In the genomic region with DNA sequence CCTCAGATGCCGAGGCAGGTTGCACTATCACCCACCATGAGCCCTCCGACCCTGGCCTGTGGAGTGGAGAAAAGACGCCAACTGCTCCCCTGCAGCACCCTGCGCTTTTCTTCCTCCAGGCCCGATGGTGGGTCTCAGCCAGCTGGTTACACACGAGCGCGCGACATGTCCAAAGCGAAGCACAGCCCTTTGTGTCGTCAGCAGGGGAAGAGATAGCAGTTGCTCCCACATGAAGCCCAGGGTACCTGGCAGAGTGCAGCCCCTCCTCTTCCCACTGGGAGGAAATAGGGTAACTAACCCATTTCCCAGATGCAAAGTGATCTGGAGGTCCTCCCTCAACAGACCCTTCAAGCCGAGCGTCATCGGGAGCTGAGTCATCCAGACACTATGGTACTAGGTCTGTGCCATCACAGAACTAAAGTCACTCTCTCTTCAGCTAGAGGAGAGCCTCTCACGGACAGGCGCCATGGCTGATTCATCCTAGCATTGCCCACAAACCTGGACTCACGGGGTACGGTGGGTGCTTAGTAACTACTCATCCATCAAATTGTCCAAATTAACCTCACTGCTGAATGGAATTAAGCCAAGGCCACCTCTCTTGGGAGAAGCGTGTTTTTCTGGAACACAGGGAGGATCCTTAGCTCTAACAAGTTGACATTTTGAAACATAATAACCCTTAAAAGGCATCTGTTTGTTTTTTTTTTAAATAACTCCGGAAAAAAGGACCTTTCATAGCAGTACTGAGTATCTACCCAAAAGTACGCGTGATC, we compare ENCODE assay signal across 17 cellular contexts. TPM values are rescaled to one million over a fixed set of nuclear protein-coding genes. Genes with fewer than 3 reads are reported as not detected.
DNase-seq lines count a peak whose midpoint lies in the region; ATAC-seq and TF ChIP-seq lines count a peak whose summit lies in the region.
"Had no signal": no experiment of that assay in that cellular context is flagged by ENCODE, and none has a peak within 500 bp of the region (broad histone marks: within the 10 kb centered on the region; RNA-seq: fewer than 3 reads in every experiment).

No MANE protein-coding gene starts in this region.

- intact Hi-C loops in sciatic nerve (cut with DNase I): no loop called here

- H3K9me3 ChIP-seq in HEK293 (ENCODE audit: control insufficient read depth, insufficient read depth, low read depth, low read length) (no peaks in the 10 kb centered on the region), SK-N-MC (ENCODE audit: low read depth, low read length) (no peaks in the 10 kb centered on the region)
- H3K9me3 ChIP-seq: ascending aorta, BE2C, esophagus muscularis mucosa, upper lobe of right lung had no signal

- no peak overlapping the region for H3K9ac ChIP-seq in SK-N-MC (ENCODE audit: insufficient read length)
- H3K9ac ChIP-seq: parathyroid adenoma had no signal

- TF ChIP-seq CTCF in HEK293 (tag by site-specific recombination; IDR thresholded peaks at IDR 0.05): no peak
- TF ChIP-seq CTCF in fibroblast of mammary gland (conservative IDR thresholded peaks at IDR 0.05; ENCODE audit: control insufficient read depth, insufficient read depth, low read depth, low read length): no peak
- TF ChIP-seq CTCF in GM20000 (IDR thresholded peaks at IDR 0.05; ENCODE audit: extremely low read depth, missing control alignments): no peak

- ATAC-seq in sciatic nerve (peak; percentile 85), HG02642 (IDR thresholded peaks at IDR 0.05; ENCODE audit: poor library complexity, unreplicated experiment) (no peak)
- ATAC-seq: stimulated activated naive B cell treated with anti-CD40 and anti-IgM and Interleukin-4, amounts not matched to agents 10 μg/mL and 1 μg/mL and 100 μg/mL, for 72 hours; upper lobe of right lung had no signal

- POLR2A ChIA-PET in HEK293 (lab: Yijun Ruan, JAX): no interaction called here

- CTCF ChIA-PET in HEK293 (lab: Yijun Ruan, JAX): no interaction called here

- H3K27ac ChIP-seq in HEK293 (ENCODE audit: extremely low read depth, low read depth, low read length) (no peak overlapping the region), SK-N-MC (peak overlapping the region; percentile 19; the same call in 1 of the 2 replicates)
- H3K27ac ChIP-seq: ascending aorta, parathyroid adenoma, upper lobe of right lung had no signal

- H3K36me3 ChIP-seq in HEK293 (ENCODE audit: control insufficient read depth in 2 of 2, insufficient read depth in 1 of 2, low read length in 2 of 2): peaks cover 0 to 11% of the 10 kb centered on the region in 2 experiments; a peak in 1 of 3 replicates
- H3K36me3 ChIP-seq in SK-N-MC (ENCODE audit: insufficient read depth, low read length): no peaks in the 10 kb centered on the region

- H3K4me3 ChIP-seq in HEK293 (ENCODE audit: low read depth, low read length): no peak overlapping the region
- no peak overlapping the region for H3K4me3 ChIP-seq in SK-N-MC
- H3K4me3 ChIP-seq in fibroblast of mammary gland (ENCODE audit: control insufficient read depth, low read depth, low read length): no peak overlapping the region
- H3K4me3 ChIP-seq: ascending aorta, esophagus muscularis mucosa, hepatocyte, upper lobe of right lung had no signal

- DNase-seq in SK-N-MC (ENCODE audit: low read depth, low spot score) (no peak), fibroblast of mammary gland (ENCODE audit: low read depth) (peak; percentile 58), sciatic nerve (ENCODE audit: low spot score) (no peak), kidney glomerular epithelial cell (lab: John Stamatoyannopoulos, UW) (no peak), GM20000 (ENCODE audit: low spot score) (no peak), NCI-H82 treated with DMSO at 0.1 percent for 48 hours (lab: John Stamatoyannopoulos, UW; ENCODE audit: unreplicated experiment) (no peak)
- DNase-seq: BE2C; NCI-H2081 treated with DMSO at 0.1 percent for 48 hours; NCI-H69; stimulated activated naive B cell treated with anti-CD40 and anti-IgM and Interleukin-4, amounts not matched to agents 10 μg/mL and 1 μg/mL and 100 μg/mL, for 72 hours; upper lobe of right lung had no signal

- no peaks in the 10 kb centered on the region for H3K4me1 ChIP-seq in HEK293 (ENCODE audit: control insufficient read depth, insufficient read depth, low read length)
- H3K4me1 ChIP-seq: BE2C, upper lobe of right lung had no signal

TF ChIP-seq in HEK293, 187 proteins besides CTCF, POLR2A, EP300 and RAD21:
- TF ChIP-seq ZFP37 (tag by site-specific recombination; IDR thresholded peaks at IDR 0.05) (no peak), ZNF274 (IDR thresholded peaks at IDR 0.05; ENCODE audit: low read length) (no peak), ZNF274 (tag by site-specific recombination; IDR thresholded peaks at IDR 0.05; ENCODE audit: borderline replicate concordance) (no peak), PRDM6 (tag by site-specific recombination; IDR thresholded peaks at IDR 0.05) (peak; percentile 57), ZNF37A (tag by site-specific recombination; IDR thresholded peaks at IDR 0.05) (no peak), ZNF830 (tag by site-specific recombination; IDR thresholded peaks at IDR 0.05; ENCODE audit: low read depth) (no peak), ZNF707 (tag by site-specific recombination; IDR thresholded peaks at IDR 0.05) (no peak), WT1 (tag by site-specific recombination; IDR thresholded peaks at IDR 0.05) (peak; percentile 39; the same call in 1 of the 2 replicates), ZNF692 (tag by site-specific recombination; IDR thresholded peaks at IDR 0.05) (no peak), MZF1 (tag by site-specific recombination; IDR thresholded peaks at IDR 0.05; ENCODE audit: borderline replicate concordance) (no peak), ZNF530 (tag by site-specific recombination; IDR thresholded peaks at IDR 0.05; ENCODE audit: low read depth) (no peak), OVOL3 (tag by site-specific recombination; IDR thresholded peaks at IDR 0.05) (no peak), ZNF621 (tag by site-specific recombination; IDR thresholded peaks at IDR 0.05) (no peak), ZNF777 (tag by site-specific recombination; IDR thresholded peaks at IDR 0.05; ENCODE audit: borderline replicate concordance) (no peak), ZNF302 (tag by site-specific recombination; IDR thresholded peaks at IDR 0.05; ENCODE audit: low read depth) (no peak), ZNF121 (tag by site-specific recombination; IDR thresholded peaks at IDR 0.05) (no peak)
- TF ChIP-seq, protein P1, sequence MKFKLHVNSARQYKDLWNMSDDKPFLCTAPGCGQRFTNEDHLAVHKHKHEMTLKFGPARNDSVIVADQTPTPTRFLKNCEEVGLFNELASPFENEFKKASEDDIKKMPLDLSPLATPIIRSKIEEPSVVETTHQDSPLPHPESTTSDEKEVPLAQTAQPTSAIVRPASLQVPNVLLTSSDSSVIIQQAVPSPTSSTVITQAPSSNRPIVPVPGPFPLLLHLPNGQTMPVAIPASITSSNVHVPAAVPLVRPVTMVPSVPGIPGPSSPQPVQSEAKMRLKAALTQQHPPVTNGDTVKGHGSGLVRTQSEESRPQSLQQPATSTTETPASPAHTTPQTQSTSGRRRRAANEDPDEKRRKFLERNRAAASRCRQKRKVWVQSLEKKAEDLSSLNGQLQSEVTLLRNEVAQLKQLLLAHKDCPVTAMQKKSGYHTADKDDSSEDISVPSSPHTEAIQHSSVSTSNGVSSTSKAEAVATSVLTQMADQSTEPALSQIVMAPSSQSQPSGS (tag by site-specific recombination; IDR thresholded peaks at IDR 0.05; ENCODE audit: low read depth): no peak
- TF ChIP-seq, protein P2, sequence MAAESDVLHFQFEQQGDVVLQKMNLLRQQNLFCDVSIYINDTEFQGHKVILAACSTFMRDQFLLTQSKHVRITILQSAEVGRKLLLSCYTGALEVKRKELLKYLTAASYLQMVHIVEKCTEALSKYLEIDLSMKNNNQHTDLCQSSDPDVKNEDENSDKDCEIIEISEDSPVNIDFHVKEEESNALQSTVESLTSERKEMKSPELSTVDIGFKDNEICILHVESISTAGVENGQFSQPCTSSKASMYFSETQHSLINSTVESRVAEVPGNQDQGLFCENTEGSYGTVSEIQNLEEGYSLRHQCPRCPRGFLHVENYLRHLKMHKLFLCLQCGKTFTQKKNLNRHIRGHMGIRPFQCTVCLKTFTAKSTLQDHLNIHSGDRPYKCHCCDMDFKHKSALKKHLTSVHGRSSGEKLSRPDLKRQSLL (tag by site-specific recombination; IDR thresholded peaks at IDR 0.05): no peak
- TF ChIP-seq, protein P3, sequence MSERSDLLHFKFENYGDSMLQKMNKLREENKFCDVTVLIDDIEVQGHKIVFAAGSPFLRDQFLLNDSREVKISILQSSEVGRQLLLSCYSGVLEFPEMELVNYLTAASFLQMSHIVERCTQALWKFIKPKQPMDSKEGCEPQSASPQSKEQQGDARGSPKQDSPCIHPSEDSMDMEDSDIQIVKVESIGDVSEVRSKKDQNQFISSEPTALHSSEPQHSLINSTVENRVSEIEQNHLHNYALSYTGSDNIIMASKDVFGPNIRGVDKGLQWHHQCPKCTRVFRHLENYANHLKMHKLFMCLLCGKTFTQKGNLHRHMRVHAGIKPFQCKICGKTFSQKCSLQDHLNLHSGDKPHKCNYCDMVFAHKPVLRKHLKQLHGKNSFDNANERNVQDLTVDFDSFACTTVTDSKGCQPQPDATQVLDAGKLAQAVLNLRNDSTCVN (tag by site-specific recombination; optimal IDR thresholded peaks at IDR 0.05): no peak

RNA-seq across cellular contexts. Expression of gene BDH1, which starts 45.2 kb away (rescaled TPM):
- total RNA-seq in sciatic nerve: 9.7 TPM
- total RNA-seq: ascending aorta had no signal
